In the genomic region with DNA sequence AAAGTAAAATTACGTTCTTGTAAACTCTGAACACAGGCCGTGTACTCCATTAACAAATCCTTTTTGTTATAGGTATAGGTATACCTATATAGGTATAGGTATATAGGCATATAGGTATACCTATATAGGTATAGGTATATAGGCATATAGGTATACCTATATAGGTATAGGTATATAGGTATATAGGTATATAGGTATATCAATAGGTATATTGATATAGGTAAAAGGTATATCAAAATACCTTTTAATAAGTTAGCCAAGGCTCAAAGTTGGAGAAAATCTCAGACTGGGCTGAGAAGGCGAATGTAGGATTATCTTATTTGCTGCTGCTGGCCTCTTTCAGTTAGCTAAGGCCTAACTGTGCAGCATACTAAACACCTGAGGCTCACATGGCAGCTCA, we compare ENCODE assay signal across 24 cellular contexts.
"Had no signal": no experiment of that assay in that cellular context is flagged by ENCODE, and none has a peak within 500 bp of the region (broad histone marks: within the 10 kb centered on the region; RNA-seq: fewer than 3 reads in every experiment).

No MANE protein-coding gene starts in this region.

- H3K27me3 Mint-ChIP-seq: naive thymus-derived CD8-positive, alpha-beta T cell; stimulated activated memory B cell treated with anti-CD40 and anti-IgM and Interleukin-4, amounts not matched to agents 10 μg/mL and 1 μg/mL and 100 μg/mL, for 72 hours had no signal

- H3K4me3 Mint-ChIP-seq: endodermal cell; stimulated activated memory B cell treated with anti-CD40 and anti-IgM and Interleukin-4, amounts not matched to agents 10 μg/mL and 1 μg/mL and 100 μg/mL, for 72 hours had no signal

- H3K4me3 ChIP-seq: dorsolateral prefrontal cortex, gastrocnemius medialis, left lung, psoas muscle, skin epidermis, spleen, testis, tibial artery, upper lobe of left lung had no signal

- ATAC-seq: esophagus mucosa; gastrocnemius medialis; left lung; naive thymus-derived CD8-positive, alpha-beta T cell; psoas muscle; right cardiac atrium; stimulated activated memory B cell treated with anti-CD40 and anti-IgM and Interleukin-4, amounts not matched to agents 10 μg/mL and 1 μg/mL and 100 μg/mL, for 72 hours; stimulated activated naive CD8-positive, alpha-beta T cell treated with anti-CD3 and anti-CD28 coated beads, Interleukin-15, Interleukin-2, amounts not matched to agents 100 U/mL and 50 U/mL, for 24 hours had no signal

- H3K9me3 ChIP-seq: gastrocnemius medialis, left lung, psoas muscle, spleen, testis, tibial artery, upper lobe of left lung had no signal

- H3K27me3 ChIP-seq: dorsolateral prefrontal cortex, gastrocnemius medialis, left lung, spleen, testis, tibial artery, upper lobe of left lung had no signal

- H3K27ac ChIP-seq: dorsolateral prefrontal cortex, epithelial cell of prostate, gastrocnemius medialis, left lung, psoas muscle, skin epidermis, spleen, testis, tibial artery, upper lobe of left lung had no signal

- H3K27ac Mint-ChIP-seq: endodermal cell; nephron progenitor cell; stimulated activated memory B cell treated with anti-CD40 and anti-IgM and Interleukin-4, amounts not matched to agents 10 μg/mL and 1 μg/mL and 100 μg/mL, for 72 hours had no signal

- DNase-seq: dorsolateral prefrontal cortex; effector CD4-positive, alpha-beta T cell; endodermal cell; foreskin fibroblast; gastrocnemius medialis; head of caudate nucleus; kidney; left lung; midbrain; naive thymus-derived CD8-positive, alpha-beta T cell; nephron progenitor cell; nucleus accumbens; psoas muscle; right cardiac atrium; spleen; stimulated activated CD4-positive, alpha-beta T cell treated with anti-CD3 and anti-CD28 coated beads, Interleukin-4, amount 100 ng/mL, for 4 hours; stimulated activated naive CD8-positive, alpha-beta T cell treated with anti-CD3 and anti-CD28 coated beads, Interleukin-15, Interleukin-2, amounts not matched to agents 100 U/mL and 50 U/mL, for 24 hours; testis; tibial artery; upper lobe of left lung had no signal
